11 cellular contexts compared by ENCODE assay signal in the genomic region with DNA sequence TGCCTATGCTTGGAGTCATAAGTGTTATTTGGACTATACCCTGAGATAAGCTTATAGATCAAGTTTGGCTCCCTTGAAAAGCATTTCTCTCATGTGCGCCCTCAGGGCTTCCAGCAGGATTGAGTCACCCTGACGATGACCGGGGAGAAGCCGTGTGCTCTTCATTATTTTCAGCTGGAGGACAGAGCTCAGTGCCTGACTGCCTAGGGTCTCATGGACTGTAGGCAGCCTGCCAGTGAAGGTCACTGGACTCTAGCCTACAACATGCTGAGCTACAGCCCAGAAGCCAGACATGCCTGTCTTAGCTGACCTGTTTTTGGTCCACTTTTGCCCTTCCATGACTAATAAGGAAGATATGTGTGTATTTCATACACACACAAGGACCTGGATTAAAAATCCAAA. TPM values are rescaled to one million over a fixed set of nuclear protein-coding genes. Genes with fewer than 3 reads are reported as not detected.
DNase-seq lines count a peak whose midpoint lies in the region; ATAC-seq and TF ChIP-seq lines count a peak whose summit lies in the region.
"Had no signal": no experiment of that assay in that cellular context is flagged by ENCODE, and none has a peak within 500 bp of the region (broad histone marks: within the 10 kb centered on the region; RNA-seq: fewer than 3 reads in every experiment).

No MANE protein-coding gene starts in this region.

- H3K36me3 ChIP-seq in ovary: no peaks in the 10 kb centered on the region

- TF ChIP-seq EP300 in ovary (IDR thresholded peaks at IDR 0.05): no peak

- WGBS in ovary, 3 donors: 59 to 79% (median 76%) methylated on average over 4 of the region's 4 CpGs

- DNase-seq in ELR (ENCODE audit: low read depth) (peak; percentile 94), T1000 (lab: John Stamatoyannopoulos, UW) (peak; percentile 42), fibroblast of the conjunctiva (ENCODE audit: low read depth) (peak; percentile 68), ovary (peak; percentile 29 to 62 (median 57)), mucosa of gallbladder (ENCODE audit: low spot score) (no peak), NCI-H2227 (lab: John Stamatoyannopoulos, UW; ENCODE audit: unreplicated experiment) (no peak)
- DNase-seq in stimulated activated CD4-positive, alpha-beta T cell treated with anti-CD3 and anti-CD28 coated beads, Interleukin-2, amount 100 ng/mL, for 48 hours: no peak
- DNase-seq: activated effector memory CD4-positive, alpha-beta T cell treated with anti-CD3 and anti-CD28 coated beads, Interleukin-2, amount 50 U/mL, for 16 hours; GDM1; stimulated activated CD4-positive, alpha-beta T cell treated with anti-CD3 and anti-CD28 coated beads, Interleukin-15, amount 100 ng/mL, for 24 hours had no signal

- no peak overlapping the region for H3K27ac ChIP-seq in ovary

- intact Hi-C loops in ovary (cut with DNase I): no loop called here

- no peak for ATAC-seq in HG03565 (IDR thresholded peaks at IDR 0.05; ENCODE audit: unreplicated experiment)

- H3K4me3 ChIP-seq in ovary: no peak overlapping the region

- no peaks in the 10 kb centered on the region for H3K27me3 ChIP-seq in ovary

- H3K4me1 ChIP-seq in ovary (ENCODE audit: insufficient read depth): peaks cover 3% of the 10 kb centered on the region

- no peak for TF ChIP-seq CTCF in ovary (IDR thresholded peaks at IDR 0.05)

- no peaks in the 10 kb centered on the region for H3K9me3 ChIP-seq in ovary

- no peak for TF ChIP-seq POLR2A in ovary (IDR thresholded peaks at IDR 0.05)

RNA-seq across cellular contexts. Expression of a gene that starts 31.6 kb away (rescaled TPM):
- total RNA-seq in ovary (10 to 100 TPM; 16.0 to 35.6 (median 29.5) TPM), mucosa of gallbladder (31.7 TPM)
- polyA plus RNA-seq in ovary: 10 to 100 TPM; 25.0 to 36.1 TPM

Comparison
In these comparisons a context has a peak if more than half of its experiments do, and no peak if none do; other contexts are left out.
1. DNase-seq: peak in ELR (single experiment), T1000 (single experiment), fibroblast of the conjunctiva (single experiment) and ovary (5 of 5); none in mucosa of gallbladder (single experiment), NCI-H2227 (single experiment) and stimulated activated CD4-positive, alpha-beta T cell treated with anti-CD3 and anti-CD28 coated beads, Interleukin-2, amount 100 ng/mL, for 48 hours (0 of 2).